19 cellular contexts compared by ENCODE assay signal in genomic region chr9:10242255-10242654, GRCh38.
DNase-seq lines count a peak whose midpoint lies in the region; ATAC-seq, FAIRE-seq and TF ChIP-seq lines count a peak whose summit lies in the region.
"Had no signal": no experiment of that assay in that cellular context is flagged by ENCODE, and none has a peak within 500 bp of the region (broad histone marks: within the 10 kb centered on the region; RNA-seq: fewer than 3 reads in every experiment).

No MANE protein-coding gene starts in this region.

- H3K27ac ChIP-seq in RWPE1 (no peak overlapping the region), right atrium auricular region (no peak overlapping the region), kidney (ENCODE audit: low read depth in 2 of 2, low read length in 2 of 2) (no peak overlapping the region)
- H3K27ac ChIP-seq: BLaER1, HL-60 had no signal

- intact Hi-C loops in kidney (cut with DNase I) = no loop called here
- intact Hi-C loops in activated CD8-positive, alpha-beta T cell treated with anti-CD3 and anti-CD28 coated beads for 36 hours (cut with micrococcal nuclease) = no loop called here

- CTCF ChIA-PET in RWPE1 (lab: Yijun Ruan, JAX) = interaction anchor here (1.1 kb wide), 1 partner anchor 10 kb away, joined by 5 read pairs; no protein-coding TSS in a partner anchor
- CTCF ChIA-PET in activated CD8-positive, alpha-beta T cell treated with anti-CD3 and anti-CD28 coated beads for 36 hours (lab: Charles Lee) = no interaction called here

- no peak overlapping the region for H3K27ac Mint-ChIP-seq in activated CD8-positive, alpha-beta T cell treated with anti-CD3 and anti-CD28 coated beads for 36 hours
- H3K27ac Mint-ChIP-seq: CD14-positive monocyte; CD4-positive, alpha-beta memory T cell had no signal

- TF ChIP-seq CTCF in RWPE1 (conservative IDR thresholded peaks at IDR 0.05; ENCODE audit: low read depth) (no peak), epithelial cell of esophagus (IDR thresholded peaks at IDR 0.05; ENCODE audit: insufficient read depth, low read depth, low read length, missing control alignments) (no peak), right atrium auricular region (IDR thresholded peaks at IDR 0.05) (no peak), kidney (IDR thresholded peaks at IDR 0.05; ENCODE audit: borderline replicate concordance, extremely low read depth, insufficient read depth) (no peak)
- TF ChIP-seq CTCF in activated CD8-positive, alpha-beta T cell treated with anti-CD3 and anti-CD28 coated beads for 36 hours (IDR thresholded peaks at IDR 0.05) = no peak

- H3K9me3 ChIP-seq in right atrium auricular region (no peaks in the 10 kb centered on the region), kidney (ENCODE audit: control insufficient read depth in 1 of 2, low read length in 2 of 2) (no peaks in the 10 kb centered on the region)
- H3K9me3 ChIP-seq: BLaER1, HAP-1 had no signal

- no peaks in the 10 kb centered on the region for H3K36me3 Mint-ChIP-seq in activated CD8-positive, alpha-beta T cell treated with anti-CD3 and anti-CD28 coated beads for 36 hours (ENCODE audit: low read depth)
- H3K36me3 Mint-ChIP-seq: CD14-positive monocyte; CD4-positive, alpha-beta memory T cell had no signal

- H3K4me3 Mint-ChIP-seq in activated CD8-positive, alpha-beta T cell treated with anti-CD3 and anti-CD28 coated beads for 36 hours = no peak overlapping the region
- H3K4me3 Mint-ChIP-seq: CD14-positive monocyte; CD4-positive, alpha-beta memory T cell had no signal

- peaks cover 14% of the 10 kb centered on the region for H3K9me3 Mint-ChIP-seq in activated CD8-positive, alpha-beta T cell treated with anti-CD3 and anti-CD28 coated beads for 36 hours

- FAIRE-seq in kidney (lab: Jason Lieb, UNC) = no peak
- FAIRE-seq: GM12878, H1 had no signal

- H3K4me3 ChIP-seq in epithelial cell of esophagus (ENCODE audit: low read length) = no peak overlapping the region
- H3K4me3 ChIP-seq in right atrium auricular region = no peak overlapping the region
- H3K4me3 ChIP-seq in kidney (ENCODE audit: low read length in 2 of 2) = no peak overlapping the region
- H3K4me3 ChIP-seq: BLaER1, GM12878, HAP-1 had no signal

- no peaks in the 10 kb centered on the region for H3K27me3 ChIP-seq in right atrium auricular region
- H3K27me3 ChIP-seq: BLaER1 had no signal

- H3K4me1 ChIP-seq in right atrium auricular region (no peaks in the 10 kb centered on the region), kidney (ENCODE audit: control insufficient read depth in 1 of 2, insufficient read depth in 1 of 2, low read depth in 1 of 2, low read length in 2 of 2) (no peaks in the 10 kb centered on the region)
- H3K4me1 ChIP-seq: BLaER1 had no signal

- H3K27me3 Mint-ChIP-seq in activated CD8-positive, alpha-beta T cell treated with anti-CD3 and anti-CD28 coated beads for 36 hours = no peaks in the 10 kb centered on the region
- H3K27me3 Mint-ChIP-seq: CD4-positive, alpha-beta memory T cell had no signal

- no peak overlapping the region for H3K9ac ChIP-seq in kidney (ENCODE audit: low read length in 2 of 2)
- H3K9ac ChIP-seq: BLaER1 had no signal

- POLR2A ChIA-PET in RWPE1 (lab: Yijun Ruan, JAX; ENCODE audit: low non-redundant PET) = no interaction called here
- POLR2A ChIA-PET in activated CD8-positive, alpha-beta T cell treated with anti-CD3 and anti-CD28 coated beads for 36 hours (lab: Charles Lee) = no interaction called here

- no peak for ATAC-seq in activated CD8-positive, alpha-beta T cell treated with anti-CD3 and anti-CD28 coated beads for 36 hours
- ATAC-seq: GM12878 had no signal

- H3K36me3 ChIP-seq in right atrium auricular region (no peaks in the 10 kb centered on the region), kidney (ENCODE audit: control insufficient read depth in 1 of 2, insufficient read depth in 2 of 2, low read length in 2 of 2) (no peaks in the 10 kb centered on the region)
- H3K36me3 ChIP-seq: BLaER1, HAP-1 had no signal

- no peaks in the 10 kb centered on the region for H3K4me1 Mint-ChIP-seq in activated CD8-positive, alpha-beta T cell treated with anti-CD3 and anti-CD28 coated beads for 36 hours (ENCODE audit: low read depth)
- H3K4me1 Mint-ChIP-seq: CD14-positive monocyte; CD4-positive, alpha-beta memory T cell had no signal

- DNase-seq in HCEC 1CT (peak; percentile 36), RWPE1 (ENCODE audit: low spot score) (peak; percentile 5), epithelial cell of esophagus (ENCODE audit: low read depth) (peak; percentile 36), right atrium auricular region (ENCODE audit: low spot score) (no peak), kidney (no peak), NCI-H510A (lab: John Stamatoyannopoulos, UW) (no peak)
- no peak for DNase-seq in activated CD8-positive, alpha-beta T cell treated with anti-CD3 and anti-CD28 coated beads for 36 hours
- DNase-seq: 8988T; Calu3; CD4-positive, alpha-beta memory T cell; DMS53; DND-41; EL had no signal

Comparison
In these comparisons a context has a peak if more than half of its experiments do, and no peak if none do; other contexts are left out.
1. DNase-seq: peak in HCEC 1CT (single experiment), RWPE1 (single experiment) and epithelial cell of esophagus (single experiment); none in right atrium auricular region (single experiment), kidney (single experiment), NCI-H510A (single experiment) and activated CD8-positive, alpha-beta T cell treated with anti-CD3 and anti-CD28 coated beads for 36 hours (single experiment).